Comparison of ENCODE assay signal across 22 cellular contexts in genomic region chr7:127997226-127997922, GRCh38. TPM values are rescaled to one million over a fixed set of nuclear protein-coding genes. Genes with fewer than 3 reads are reported as not detected.
DNase-seq lines count a peak whose midpoint lies in the region; ATAC-seq and TF ChIP-seq lines count a peak whose summit lies in the region.
"Had no signal": no experiment of that assay in that cellular context is flagged by ENCODE, and none has a peak within 500 bp of the region (broad histone marks: within the 10 kb centered on the region; RNA-seq: fewer than 3 reads in every experiment).

No MANE protein-coding gene starts in this region.

- no peak overlapping the region for H3K4me3 ChIP-seq in SJSA1
- H3K4me3 ChIP-seq: adrenal gland, dorsolateral prefrontal cortex, suprapubic skin had no signal

- no peaks in the 10 kb centered on the region for H3K9me3 ChIP-seq in SJSA1 (replicated peaks)
- H3K9me3 ChIP-seq: adrenal gland, suprapubic skin had no signal

- peaks cover 14% of the 10 kb centered on the region for H3K36me3 Mint-ChIP-seq in progenitor cell of endocrine pancreas (ENCODE audit: insufficient read depth)
- H3K36me3 Mint-ChIP-seq in activated CD8-positive, alpha-beta memory T cell treated with anti-CD3 and anti-CD28 coated beads, Interleukin-2, amount 10 ng/mL, durations not matched to agents 7 days and 5 days, result peaks cover 13% of the 10 kb centered on the region

- H3K27ac Mint-ChIP-seq in progenitor cell of endocrine pancreas, result peak overlapping the region; percentile 3
- no peak overlapping the region for H3K27ac Mint-ChIP-seq in activated CD8-positive, alpha-beta memory T cell treated with anti-CD3 and anti-CD28 coated beads, Interleukin-2, amount 10 ng/mL, durations not matched to agents 7 days and 5 days
- H3K27ac Mint-ChIP-seq: activated CD4-positive, alpha-beta T cell treated with anti-CD3 and anti-CD28 coated beads for 36 hours had no signal

- H3K4me1 Mint-ChIP-seq in progenitor cell of endocrine pancreas (ENCODE audit: low read depth), result peaks cover 29% of the 10 kb centered on the region
- H3K4me1 Mint-ChIP-seq in activated CD8-positive, alpha-beta memory T cell treated with anti-CD3 and anti-CD28 coated beads, Interleukin-2, amount 10 ng/mL, durations not matched to agents 7 days and 5 days, result peaks cover 2% of the 10 kb centered on the region

- no peak for ATAC-seq in activated CD8-positive, alpha-beta memory T cell treated with anti-CD3 and anti-CD28 coated beads, Interleukin-2, amount 10 ng/mL, durations not matched to agents 7 days and 5 days
- ATAC-seq in HG03139 (IDR thresholded peaks at IDR 0.05; ENCODE audit: unreplicated experiment), result no peak
- ATAC-seq: activated CD4-positive, alpha-beta T cell treated with anti-CD3 and anti-CD28 coated beads for 36 hours; left lobe of liver had no signal

- peaks cover 9% of the 10 kb centered on the region; the same call in 1 of the 2 replicates for H3K36me3 ChIP-seq in SJSA1
- H3K36me3 ChIP-seq: adrenal gland had no signal

- H3K4me3 Mint-ChIP-seq in progenitor cell of endocrine pancreas (ENCODE audit: low read depth), result no peak overlapping the region
- no peak overlapping the region for H3K4me3 Mint-ChIP-seq in activated CD8-positive, alpha-beta memory T cell treated with anti-CD3 and anti-CD28 coated beads, Interleukin-2, amount 10 ng/mL, durations not matched to agents 7 days and 5 days
- H3K4me3 Mint-ChIP-seq: activated CD4-positive, alpha-beta T cell treated with anti-CD3 and anti-CD28 coated beads for 36 hours; CD8-positive, alpha-beta memory T cell had no signal

- CTCF ChIA-PET in activated CD8-positive, alpha-beta memory T cell treated with anti-CD3 and anti-CD28 coated beads, Interleukin-2, amount 10 ng/mL, durations not matched to agents 7 days and 5 days (lab: Charles Lee), result no interaction called here

- no peaks in the 10 kb centered on the region for H3K27me3 ChIP-seq in SJSA1 (replicated peaks)
- H3K27me3 ChIP-seq: adrenal gland, dorsolateral prefrontal cortex, suprapubic skin had no signal

- H3K27me3 Mint-ChIP-seq in progenitor cell of endocrine pancreas, result no peaks in the 10 kb centered on the region
- H3K27me3 Mint-ChIP-seq in activated CD8-positive, alpha-beta memory T cell treated with anti-CD3 and anti-CD28 coated beads, Interleukin-2, amount 10 ng/mL, durations not matched to agents 7 days and 5 days, result no peaks in the 10 kb centered on the region
- H3K27me3 Mint-ChIP-seq: activated CD4-positive, alpha-beta T cell treated with anti-CD3 and anti-CD28 coated beads for 36 hours; CD8-positive, alpha-beta memory T cell had no signal

- TF ChIP-seq CTCF in progenitor cell of endocrine pancreas (IDR thresholded peaks at IDR 0.05; ENCODE audit: unreplicated experiment), result no peak

- H3K27ac ChIP-seq in SJSA1, result peak overlapping the region; percentile 22; the same call in 1 of the 2 replicates
- H3K27ac ChIP-seq: RWPE1, suprapubic skin had no signal

- DNase-seq in EH (ENCODE audit: low read depth), result peak; percentile 68
- peak in 1 of 2 experiments; percentile 62 for DNase-seq in SJSA1 (ENCODE audit: low read depth in 1 of 2, low spot score in 2 of 2)
- peak; percentile 20 for DNase-seq in foreskin melanocyte
- no peak for DNase-seq in progenitor cell of endocrine pancreas (ENCODE audit: low spot score, unreplicated experiment)
- no peak for DNase-seq in NCI-H524 treated with DMSO at 0.1 percent for 48 hours (lab: John Stamatoyannopoulos, UW)
- no peak for DNase-seq in NCI-H774 (lab: John Stamatoyannopoulos, UW)
- DNase-seq in activated CD8-positive, alpha-beta memory T cell treated with anti-CD3 and anti-CD28 coated beads, Interleukin-2, amount 10 ng/mL, durations not matched to agents 7 days and 5 days, result no peak
- DNase-seq: activated CD4-positive, alpha-beta T cell treated with anti-CD3 and anti-CD28 coated beads for 36 hours; activated CD8-positive, alpha-beta memory T cell treated with anti-CD3 and anti-CD28 coated beads, Interleukin-2, amount 50 U/mL, for 4 hours; activated effector memory CD4-positive, alpha-beta T cell treated with anti-CD3 and anti-CD28 coated beads, Interleukin-2, amount 50 U/mL, for 16 hours; adrenal gland; caudate nucleus; CD8-positive, alpha-beta memory T cell; DMS79; dorsolateral prefrontal cortex; NCI-H1930; NCI-H446 treated with DMSO at 0.1 percent for 48 hours; NK-92 treated with Interleukin-12 subunit alpha and Interleukin-12 subunit beta, amount 100 ng/mL, for 24 hours had no signal

- H3K4me1 ChIP-seq in SJSA1 (replicated peaks), result peaks cover 37% of the 10 kb centered on the region

- no peaks in the 10 kb centered on the region for H3K9me3 Mint-ChIP-seq in progenitor cell of endocrine pancreas (ENCODE audit: low read depth)
- no peaks in the 10 kb centered on the region for H3K9me3 Mint-ChIP-seq in activated CD8-positive, alpha-beta memory T cell treated with anti-CD3 and anti-CD28 coated beads, Interleukin-2, amount 10 ng/mL, durations not matched to agents 7 days and 5 days (ENCODE audit: low read depth)
- H3K9me3 Mint-ChIP-seq: CD8-positive, alpha-beta memory T cell had no signal

RNA-seq across cellular contexts. Expression of gene LRRC4, which starts 33.9 kb away (rescaled TPM):
- total RNA-seq in SJSA1 (2014; rRNA removed; shearing (Covaris generic)), result 0.34 and 1.4 TPM in 2 replicates
- 15.9 and 19.4 TPM in 2 replicates for total RNA-seq in progenitor cell of endocrine pancreas
- total RNA-seq in activated CD8-positive, alpha-beta memory T cell treated with anti-CD3 and anti-CD28 coated beads, Interleukin-2, amount 10 ng/mL, durations not matched to agents 7 days and 5 days, result not detected

Comparison
In these comparisons a context has a peak if more than half of its experiments do, and no peak if none do; other contexts are left out.
1. DNase-seq: peak in EH (single experiment) and foreskin melanocyte (single experiment); none in progenitor cell of endocrine pancreas (single experiment), NCI-H524 treated with DMSO at 0.1 percent for 48 hours (single experiment), NCI-H774 (single experiment) and activated CD8-positive, alpha-beta memory T cell treated with anti-CD3 and anti-CD28 coated beads, Interleukin-2, amount 10 ng/mL, durations not matched to agents 7 days and 5 days (single experiment).